ENCODE assay signal across 1 cellular context in genomic region chr19:2151339-2152229, GRCh38.
TF ChIP-seq lines count a peak whose summit lies in the region.

Gene AP3D1 (minus strand): TSS chr19:2151566. CDS start chr19:2151334, 232 bp downstream.

TF ChIP-seq in K562, 482 proteins besides CTCF, POLR2A, EP300 and RAD21 (continued from another document and continues in another):
- TF ChIP-seq TFAP4 (CRISPR knock-in tag; IDR thresholded peaks at IDR 0.05; ENCODE audit: borderline replicate concordance) (peak; percentile 99), SAP30 (IDR thresholded peaks at IDR 0.05; ENCODE audit: borderline replicate concordance, insufficient read depth, low read depth, low read length, poor library complexity, severe bottlenecking) (peak; percentile 98), ZNF592 (IDR thresholded peaks at IDR 0.05) (no peak), MTA1 (IDR thresholded peaks at IDR 0.05; ENCODE audit: borderline replicate concordance) (no peak), ZFP30 (CRISPR knock-in tag; IDR thresholded peaks at IDR 0.05; ENCODE audit: borderline replicate concordance) (no peak), CEBPG (CRISPR knock-in tag; IDR thresholded peaks at IDR 0.05) (no peak), CEBPG (tag; conservative IDR thresholded peaks at IDR 0.05 in 1 of 2, IDR thresholded peaks at IDR 0.05 in 1 of 2) (no peak), NFATC3 (IDR thresholded peaks at IDR 0.05) (no peak), SFPQ (IDR thresholded peaks at IDR 0.05; ENCODE audit: low read depth, low read length) (no peak), ZNF707 (CRISPR knock-in tag; conservative IDR thresholded peaks at IDR 0.05) (no peak), JUND (IDR thresholded peaks at IDR 0.05; ENCODE audit: borderline replicate concordance, low read depth, low read length) (peak; percentile 41; the same call in 1 of the 2 replicates), JUND (tag; IDR thresholded peaks at IDR 0.05; ENCODE audit: borderline replicate concordance, low read depth, low read length) (no peak; the same call in 2 of the 3 replicates), PURB (CRISPR knock-in tag; IDR thresholded peaks at IDR 0.05; ENCODE audit: low read depth) (no peak), U2AF1 (optimal IDR thresholded peaks at IDR 0.05; ENCODE audit: low read depth, low read length) (no peak), ZNF143 (CRISPR knock-in tag; IDR thresholded peaks at IDR 0.05) (no peak), POLR3G (IDR thresholded peaks at IDR 0.05; ENCODE audit: extremely low read depth, insufficient read length, insufficient replicate concordance) (no peak), ZNF764 (CRISPR knock-in tag; IDR thresholded peaks at IDR 0.05; ENCODE audit: low read depth) (no peak), ZNF644 (tag; IDR thresholded peaks at IDR 0.05; ENCODE audit: low read depth) (no peak; the same call in 1 of the 2 replicates), ZNF830 (CRISPR knock-in tag; IDR thresholded peaks at IDR 0.05) (no peak), FOXJ3 (CRISPR knock-in tag; IDR thresholded peaks at IDR 0.05) (no peak), GTF2F1 (IDR thresholded peaks at IDR 0.05; ENCODE audit: low read depth, low read length) (no peak), SMARCB1 (IDR thresholded peaks at IDR 0.05; ENCODE audit: insufficient read length, low read depth) (no peak), CBX5 (IDR thresholded peaks at IDR 0.05; ENCODE audit: borderline replicate concordance, low read depth) (no peak), CREM (IDR thresholded peaks at IDR 0.05; ENCODE audit: low read depth) (peak; percentile 90), NR3C1 (CRISPR knock-in tag; IDR thresholded peaks at IDR 0.05) (no peak), ZC3H8 (IDR thresholded peaks at IDR 0.05) (no peak), ZNF263 (CRISPR knock-in tag; IDR thresholded peaks at IDR 0.05; ENCODE audit: borderline replicate concordance) (no peak), FOXP1 (CRISPR knock-in tag; IDR thresholded peaks at IDR 0.05) (0 out of 2 replicates have a peak, but pooled peaks have one; percentile 26), STAT5A (IDR thresholded peaks at IDR 0.05; ENCODE audit: borderline replicate concordance, low read length) (no peak), SP1 (CRISPR knock-in tag; IDR thresholded peaks at IDR 0.05) (peak; percentile 99), MYC (IDR thresholded peaks at IDR 0.05; ENCODE audit: low read depth, low read length) (peak; percentile 93), MYC (CRISPR knock-in tag; IDR thresholded peaks at IDR 0.05; ENCODE audit: borderline replicate concordance, low read depth) (no peak), HNRNPL (IDR thresholded peaks at IDR 0.05; ENCODE audit: low read depth, low read length) (no peak), MCM3 (IDR thresholded peaks at IDR 0.05) (no peak), ARID3A (IDR thresholded peaks at IDR 0.05; ENCODE audit: borderline replicate concordance, low read depth, low read length) (no peak), ZKSCAN8 (CRISPR knock-in tag; IDR thresholded peaks at IDR 0.05) (no peak), NBN (IDR thresholded peaks at IDR 0.05; ENCODE audit: low read depth) (no peak), ZBTB40 (IDR thresholded peaks at IDR 0.05) (peak; percentile 89), ZBTB40 (CRISPR knock-in tag; IDR thresholded peaks at IDR 0.05) (no peak), GABPB1 (CRISPR knock-in tag; IDR thresholded peaks at IDR 0.05) (peak; percentile 88), ETS1 (conservative IDR thresholded peaks at IDR 0.05; ENCODE audit: control insufficient read depth, low read depth, low read length) (peak; percentile 94; the same call in 1 of the 2 replicates), TARDBP (IDR thresholded peaks at IDR 0.05) (no peak), RBFOX2 (IDR thresholded peaks at IDR 0.05; ENCODE audit: low read depth, low read length) (peak; percentile 72), NEUROD1 (IDR thresholded peaks at IDR 0.05; ENCODE audit: borderline replicate concordance, low read depth, low read length, partially characterized antibody) (peak; percentile 75), ZNF551 (CRISPR knock-in tag; IDR thresholded peaks at IDR 0.05) (no peak), STAT5B (CRISPR knock-in tag; IDR thresholded peaks at IDR 0.05) (no peak)
